In the genomic region with DNA sequence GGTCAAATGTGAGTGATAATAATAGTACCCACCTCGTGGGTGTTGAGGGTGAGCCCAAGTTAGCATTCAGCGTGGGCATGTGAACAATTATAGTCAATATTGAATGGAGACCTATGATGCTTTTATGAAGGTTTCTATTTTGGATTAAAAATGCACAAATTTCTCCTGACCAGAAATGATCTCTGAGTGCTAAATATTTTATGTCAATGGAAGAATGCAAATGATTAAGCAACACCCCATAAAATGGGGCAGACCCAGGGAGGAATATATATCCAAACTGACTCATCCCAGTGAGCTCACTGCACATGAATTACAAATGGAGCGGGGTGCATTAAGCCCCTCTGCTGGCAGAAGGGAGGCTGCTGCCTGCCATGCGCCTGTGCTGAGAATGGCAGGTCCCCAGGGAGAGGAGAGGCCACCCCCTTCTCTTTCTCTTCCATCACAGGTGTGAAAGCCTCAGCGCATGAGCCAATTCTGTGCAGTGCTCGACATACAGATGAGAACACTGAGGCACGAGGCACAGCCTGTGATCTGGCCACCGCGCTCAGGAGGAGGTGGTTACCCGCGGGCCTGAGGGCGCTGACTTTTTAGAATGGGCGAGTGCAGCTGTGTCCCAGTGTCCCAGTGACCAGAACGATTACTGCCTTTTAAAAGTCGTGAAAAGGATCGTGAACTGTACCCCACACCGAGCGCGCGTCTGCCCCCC, we compare ENCODE assay signal across 8 cellular contexts. TPM values are rescaled to one million over a fixed set of nuclear protein-coding genes. Genes with fewer than 3 reads are reported as not detected.
A peak's percentile ranks its signal among the peaks of the same experiment; 100 is the strongest.
DNase-seq lines count a peak whose midpoint lies in the region; TF ChIP-seq lines count a peak whose summit lies in the region.
"Not testable (repeated sequence)": the region's sequence is repeated elsewhere in the genome, so short reads cannot be mapped to it uniquely, and the experiment has no call there.

No MANE protein-coding gene starts in this region.

- peak overlapping the region; percentile 94 for H3K4me3 Mint-ChIP-seq in Caco-2 (ENCODE audit: unreplicated experiment)
- H3K4me3 Mint-ChIP-seq in neural crest cell = peak overlapping the region; percentile 99

- H3K9me3 ChIP-seq in Caco-2; colonic mucosa; iPS DF 6.9 (ENCODE audit: control insufficient read depth, insufficient read depth, low read length); stomach: not testable (repeated sequence)

- H3K4me1 Mint-ChIP-seq in Caco-2 (ENCODE audit: low read depth, unreplicated experiment) = peaks cover 12% of the 10 kb centered on the region
- peaks cover 15% of the 10 kb centered on the region for H3K4me1 Mint-ChIP-seq in neural crest cell

- peak overlapping the region; percentile 57 for H3K27ac ChIP-seq in colonic mucosa
- not testable (repeated sequence) for H3K27ac ChIP-seq in iPS DF 6.9 (ENCODE audit: low read length)
- peak overlapping the region; percentile 79 to 92 (median 87) for H3K27ac ChIP-seq in stomach

- BruUV-seq in Caco-2 (replicated peaks; lab: Mats Ljungman, UMichigan) = TSS peak; percentile 36

- CTCF ChIA-PET in Caco-2 (lab: Charles Lee) = not testable (repeated sequence)

- not testable (repeated sequence) for H3K9me3 Mint-ChIP-seq in Caco-2 (ENCODE audit: unreplicated experiment); neural crest cell

- TF ChIP-seq CTCF in Caco-2 (IDR thresholded peaks at IDR 0.05; ENCODE audit: insufficient read depth in 1 of 2, low read depth in 1 of 2, low read length in 1 of 2, severe bottlenecking in 1 of 2, unreplicated experiment in 1 of 2); colonic mucosa (IDR thresholded peaks at IDR 0.05); neural crest cell (conservative IDR thresholded peaks at IDR 0.05); stomach (IDR thresholded peaks at IDR 0.05): not testable (repeated sequence)

- H3K36me3 ChIP-seq in Caco-2 (ENCODE audit: control insufficient read depth, insufficient read depth, low read length); colonic mucosa; iPS DF 6.9 (ENCODE audit: control insufficient read depth, insufficient read depth, low read length); stomach: not testable (repeated sequence)

- not testable (repeated sequence) for TF ChIP-seq POLR2A in stomach (IDR thresholded peaks at IDR 0.05)

- TF ChIP-seq EP300 in stomach (IDR thresholded peaks at IDR 0.05) = not testable (repeated sequence)

- peak overlapping the region; percentile 58 to 61 for H3K9ac ChIP-seq in colonic mucosa (ENCODE audit: low read depth in 2 of 2, low read length in 2 of 2)

- H3K4me3 ChIP-seq in Caco-2 (ENCODE audit: low read depth, low read length) (peak overlapping the region; percentile 81), colonic mucosa (peak overlapping the region; percentile 67), iPS DF 6.9 (ENCODE audit: low read length) (peak overlapping the region; percentile 76; the same call in 1 of the 2 replicates), stomach (peak overlapping the region; percentile 72 to 89 (median 82))
- H3K4me3 ChIP-seq in Jurkat, Clone E6-1 (ENCODE audit: low read length) = peak overlapping the region; percentile 59

- DNase-seq in Caco-2; Jurkat, Clone E6-1 (ENCODE audit: low read depth, low spot score); iPS DF 6.9 (ENCODE audit: low read depth, low spot score); stomach: not testable (repeated sequence)
- DNase-seq in RKO (ENCODE audit: low spot score) (peak; percentile 56), colonic mucosa (peak; percentile 36), neural crest cell (ENCODE audit: low read depth, low spot score) (peak; percentile 8)
- DNase-seq in activated CD8-positive, alpha-beta memory T cell treated with anti-CD3 and anti-CD28 coated beads, Interleukin-2, amount 50 U/mL, for 48 hours = peak; percentile 68

- peaks cover 11% of the 10 kb centered on the region for H3K36me3 Mint-ChIP-seq in Caco-2 (ENCODE audit: insufficient read depth, unreplicated experiment)
- not testable (repeated sequence) for H3K36me3 Mint-ChIP-seq in neural crest cell (ENCODE audit: low read depth)

- POLR2A ChIA-PET in Caco-2 (lab: Charles Lee) = not testable (repeated sequence)

- not testable (repeated sequence) for H3K4me1 ChIP-seq in Caco-2; colonic mucosa; iPS DF 6.9 (ENCODE audit: control insufficient read depth, insufficient read depth, low read length)
- H3K4me1 ChIP-seq in stomach = peaks cover 0 to 11% (median 7%) of the 10 kb centered on the region in 4 donors

- H3K27ac Mint-ChIP-seq in Caco-2 (ENCODE audit: unreplicated experiment) (peak overlapping the region; percentile 99), neural crest cell (ENCODE audit: unreplicated experiment) (peak overlapping the region; percentile 62)

- intact Hi-C loops in Caco-2 (cut with micrococcal nuclease; ENCODE audit: unreplicated experiment); colonic mucosa (cut with DNase I); stomach (cut with DNase I; ENCODE audit: low total_unique reads): not testable (repeated sequence)

- no CpG with 5 or more reads among the region's 20 CpGs for WGBS in iPS DF 6.9 (ENCODE audit: insufficient coverage, insufficient read length)
- 3 to 12% (median 6%) methylated on average over 14 to 19 of the region's 20 CpGs for WGBS in stomach, 5 donors

- not testable (repeated sequence) for H3K27me3 Mint-ChIP-seq in Caco-2 (ENCODE audit: insufficient read depth, unreplicated experiment); neural crest cell (ENCODE audit: low read depth)

- not testable (repeated sequence) for H3K27me3 ChIP-seq in Caco-2 (replicated peaks; ENCODE audit: control insufficient read depth, insufficient read depth, low read length); colonic mucosa; iPS DF 6.9 (ENCODE audit: control insufficient read depth, insufficient read depth, low read length); stomach

RNA-seq across cellular contexts. Expression of a gene that starts 14.7 kb away (rescaled TPM):
- total RNA-seq in Caco-2 (2022) = 0.14 and 0.34 TPM in 2 replicates
- polyA plus RNA-seq in Jurkat, Clone E6-1 (2012; ENCODE audit: insufficient read depth, insufficient read length) = not detected
- total RNA-seq in colonic mucosa = under 1 TPM in 1 of 2 donors, not detected in 1; 0.42 TPM
- total RNA-seq in neural crest cell = not detected in 2 replicates
- total RNA-seq in stomach = under 1 TPM in 1 of 5 donors, not detected in 4; 0.89 TPM
- polyA plus RNA-seq in stomach = under 1 TPM in 1 of 3 donors, not detected in 2; 0.45 TPM
